In genomic region chr11:133911169-133911568, GRCh38 we compare ENCODE assay signal across 10 cellular contexts. TPM values are rescaled to one million over a fixed set of nuclear protein-coding genes. Genes with fewer than 3 reads are reported as not detected.
DNase-seq lines count a peak whose midpoint lies in the region; ATAC-seq and TF ChIP-seq lines count a peak whose summit lies in the region.
"Had no signal": no experiment of that assay in that cellular context is flagged by ENCODE, and none has a peak within 500 bp of the region (broad histone marks: within the 10 kb centered on the region; RNA-seq: fewer than 3 reads in every experiment).

No MANE protein-coding gene starts in this region.

- H4K5ac ChIP-seq in H9 (ENCODE audit: insufficient read length, low read depth, low read length): no peak overlapping the region

- H3T11ph ChIP-seq in H9 (ENCODE audit: low read length): no peak overlapping the region

- intact Hi-C loops in naive thymus-derived CD4-positive, alpha-beta T cell (cut with micrococcal nuclease): no loop called here

- POLR2A ChIA-PET in naive thymus-derived CD4-positive, alpha-beta T cell (lab: Charles Lee): no interaction called here

- 0 out of 4 replicates have a peak, but pooled peaks cover 0 to 2% of the 10 kb centered on the region in 2 experiments for H3K4me1 Mint-ChIP-seq in H9
- H3K4me1 Mint-ChIP-seq in naive thymus-derived CD4-positive, alpha-beta T cell: peaks cover 0 to 3% (median 0%) of the 10 kb centered on the region in 7 donors

- ATAC-seq in naive thymus-derived CD4-positive, alpha-beta T cell: peak; percentile 36
- ATAC-seq in HG03520 (IDR thresholded peaks at IDR 0.05; ENCODE audit: unreplicated experiment) (no peak), HG03135 (IDR thresholded peaks at IDR 0.05; ENCODE audit: unreplicated experiment) (no peak), GM18870 (IDR thresholded peaks at IDR 0.05; ENCODE audit: unreplicated experiment) (no peak)

- no peaks in the 10 kb centered on the region for H3K27me3 ChIP-seq in H9 (ENCODE audit: insufficient read depth, low read length)
- no peaks in the 10 kb centered on the region for H3K27me3 ChIP-seq in naive thymus-derived CD4-positive, alpha-beta T cell (ENCODE audit: control insufficient read depth in 2 of 2, insufficient read depth in 2 of 2, low read length in 2 of 2)

- no peak overlapping the region for H2AFZ ChIP-seq in H9 (ENCODE audit: low read length)

- H3K79me2 ChIP-seq in H9 (ENCODE audit: insufficient read depth, low read length): no peaks in the 10 kb centered on the region

- H3K79me1 ChIP-seq in H9 (ENCODE audit: insufficient read depth, low read depth, low read length, poor library complexity, severe bottlenecking): no peaks in the 10 kb centered on the region

- no peak overlapping the region for H3K23ac ChIP-seq in H9 (ENCODE audit: insufficient read length, low read depth, low read length)

- H3K27ac ChIP-seq in H9 (ENCODE audit: insufficient read length, low read depth, low read length): no peak overlapping the region
- no peak overlapping the region for H3K27ac ChIP-seq in naive thymus-derived CD4-positive, alpha-beta T cell (ENCODE audit: low read depth, low read length)

- CTCF ChIA-PET in naive thymus-derived CD4-positive, alpha-beta T cell (lab: Charles Lee): no interaction called here

- H3K18ac ChIP-seq in H9 (ENCODE audit: insufficient read length, low read depth, low read length): no peak overlapping the region

- no peak overlapping the region for H2AK5ac ChIP-seq in H9 (ENCODE audit: insufficient read length, low read length)

- no peaks in the 10 kb centered on the region for H3K9me3 Mint-ChIP-seq in H9
- H3K9me3 Mint-ChIP-seq in naive thymus-derived CD4-positive, alpha-beta T cell: no peaks in the 10 kb centered on the region

- H3K4me3 ChIP-seq in naive thymus-derived CD4-positive, alpha-beta T cell (ENCODE audit: low read length): no peak overlapping the region

- peak; percentile 48 for TF ChIP-seq CTCF in H9 (conservative IDR thresholded peaks at IDR 0.05)

- H2BK120ac ChIP-seq in H9 (ENCODE audit: low read depth, low read length, poor library complexity, severe bottlenecking): no peak overlapping the region

- no peaks in the 10 kb centered on the region for H3K23me2 ChIP-seq in H9 (ENCODE audit: insufficient read length, low read depth, low read length, poor library complexity, severe bottlenecking)

- no peak overlapping the region for H4K8ac ChIP-seq in H9 (replicated peaks; ENCODE audit: insufficient read length, low read depth, low read length)

- no peak overlapping the region for H3K4me2 ChIP-seq in H9 (ENCODE audit: insufficient read depth, insufficient read length, low read length)

- no peak overlapping the region for H2BK12ac ChIP-seq in H9 (ENCODE audit: insufficient read length, low read depth, low read length)

- H3K9ac ChIP-seq in H9 (ENCODE audit: extremely low read depth, insufficient read length, low read length): no peak overlapping the region

- no peak overlapping the region for H3K27ac Mint-ChIP-seq in H9
- H3K27ac Mint-ChIP-seq in naive thymus-derived CD4-positive, alpha-beta T cell: no peak overlapping the region

- H3K14ac ChIP-seq in H9 (ENCODE audit: insufficient read depth, low read length): no peak overlapping the region

- peak; percentile 1 for DNase-seq in NCI-H2227 (lab: John Stamatoyannopoulos, UW; ENCODE audit: unreplicated experiment)
- DNase-seq in NCI-H2227 treated with DMSO at 0.1 percent for 48 hours (lab: John Stamatoyannopoulos, UW): no peak
- no peak for DNase-seq in H9
- DNase-seq in RKO (ENCODE audit: low spot score): peak; percentile 20
- no peak for DNase-seq in naive thymus-derived CD4-positive, alpha-beta T cell
- DNase-seq: activated CD4-positive, alpha-beta T cell treated with anti-CD3 and anti-CD28 coated beads, Interleukin-2, amount 50 U/mL, for 4 hours; amniotic stem cell had no signal

- no peak overlapping the region for H2BK15ac ChIP-seq in H9 (ENCODE audit: low read depth, low read length)

- no peaks in the 10 kb centered on the region for H3K9me3 ChIP-seq in H9 (ENCODE audit: control insufficient read depth, low read depth, low read length)
- H3K9me3 ChIP-seq in naive thymus-derived CD4-positive, alpha-beta T cell (ENCODE audit: control insufficient read depth in 2 of 3, low read length in 3 of 3): no peaks in the 10 kb centered on the region

- peaks cover 27 to 64% (median 48%) of the 10 kb centered on the region in 3 experiments; a peak in 6 of 7 replicates for H3K36me3 Mint-ChIP-seq in H9 (ENCODE audit: insufficient read depth in 1 of 3, low read depth in 3 of 3)
- H3K36me3 Mint-ChIP-seq in naive thymus-derived CD4-positive, alpha-beta T cell: peaks cover 2 to 49% (median 20%) of the 10 kb centered on the region in 5 donors

- H4K20me1 ChIP-seq in H9 (ENCODE audit: control insufficient read depth, insufficient read depth, insufficient read length): no peaks in the 10 kb centered on the region

- no peaks in the 10 kb centered on the region for H3K4me1 ChIP-seq in H9 (ENCODE audit: insufficient read depth, low read length)
- no peaks in the 10 kb centered on the region for H3K4me1 ChIP-seq in naive thymus-derived CD4-positive, alpha-beta T cell (ENCODE audit: control insufficient read depth in 2 of 2, insufficient read depth in 2 of 2, low read length in 2 of 2)

- H2BK20ac ChIP-seq in H9 (ENCODE audit: low read depth, low read length, poor library complexity, severe bottlenecking): no peak overlapping the region

- no peak overlapping the region for H2BK5ac ChIP-seq in H9 (ENCODE audit: insufficient read length, low read length)

- H3K56ac ChIP-seq in H9 (ENCODE audit: insufficient read length, low read depth, low read length): no peak overlapping the region

- H4K91ac ChIP-seq in H9 (ENCODE audit: insufficient read length, low read depth, low read length): no peak overlapping the region

- H3K27me3 Mint-ChIP-seq in H9 (ENCODE audit: low read depth): no peaks in the 10 kb centered on the region
- no peaks in the 10 kb centered on the region for H3K27me3 Mint-ChIP-seq in naive thymus-derived CD4-positive, alpha-beta T cell

- H3K4ac ChIP-seq in H9 (ENCODE audit: low read depth, low read length): no peak overlapping the region

- no CpG with 5 or more reads among the region's 3 CpGs for WGBS in H9 (ENCODE audit: extremely low coverage, insufficient read length, low lambda C conversion rate)

- H3K4me3 Mint-ChIP-seq in H9: no peak overlapping the region
- no peak overlapping the region for H3K4me3 Mint-ChIP-seq in naive thymus-derived CD4-positive, alpha-beta T cell

- H3K36me3 ChIP-seq in naive thymus-derived CD4-positive, alpha-beta T cell (ENCODE audit: control insufficient read depth in 2 of 3, insufficient read depth in 3 of 3, low read length in 3 of 3): peaks cover 0 to 64% (median 2%) of the 10 kb centered on the region in 3 experiments

RNA-seq across cellular contexts. Expression of gene IGSF9B, which starts 45.6 kb away (rescaled TPM):
- total RNA-seq in H9 (2021): 25.7 and 26.3 TPM in 2 replicates
- 100 to 1,000 TPM in 1 of 5 experiments, 10 to 100 TPM in 4; 17.6 to 155 (median 24.1) TPM for total RNA-seq in naive thymus-derived CD4-positive, alpha-beta T cell
- 1 to 10 TPM; 1.2 to 2.3 TPM for polyA plus RNA-seq in naive thymus-derived CD4-positive, alpha-beta T cell

Comparison
In these comparisons a context has a peak if more than half of its experiments do, and no peak if none do; other contexts are left out.
1. DNase-seq: peak in NCI-H2227 (single experiment) and RKO (single experiment); none in NCI-H2227 treated with DMSO at 0.1 percent for 48 hours (single experiment), H9 (single experiment) and naive thymus-derived CD4-positive, alpha-beta T cell (0 of 9).